Comparison of ENCODE assay signal across 22 cellular contexts in the genomic region with DNA sequence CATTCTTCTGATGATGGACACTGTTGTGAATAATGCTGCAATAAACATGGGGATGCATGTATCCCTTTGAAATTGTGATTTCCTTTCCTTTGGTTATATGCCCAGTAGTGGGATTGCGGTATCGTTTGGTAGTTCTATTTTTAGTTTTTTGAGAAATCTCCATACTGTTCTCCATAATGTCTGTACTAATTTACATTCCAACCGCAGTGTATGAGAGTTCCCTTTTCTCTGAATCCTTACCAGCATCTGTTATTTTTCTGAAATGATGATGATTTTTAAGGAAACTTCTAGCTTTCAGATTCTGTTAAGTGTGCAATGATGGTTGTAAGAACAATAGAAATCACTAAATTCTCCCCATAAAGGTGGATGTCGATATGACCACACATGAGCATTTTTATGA.
"Had no signal": no experiment of that assay in that cellular context is flagged by ENCODE, and none has a peak within 500 bp of the region (broad histone marks: within the 10 kb centered on the region; RNA-seq: fewer than 3 reads in every experiment).

No MANE protein-coding gene starts in this region.

- H3K9me3 ChIP-seq: ovary, right atrium auricular region, sigmoid colon, tibial artery had no signal

- H3K36me3 Mint-ChIP-seq: natural killer cell treated with Interleukin-12 subunit alpha and Interleukin-12 subunit beta and Interleukin-15 and Interleukin-18, amount 100 ng/mL, for 72 hours; neural progenitor cell; stimulated activated effector memory CD8-positive, alpha-beta T cell treated with anti-CD3 and anti-CD28 coated beads, Interleukin-12 subunit alpha, Interleukin-12 subunit beta, amount 100 ng/mL, for 72 hours had no signal

- H3K27me3 ChIP-seq: dorsolateral prefrontal cortex, hepatocyte, neural progenitor cell, ovary, right atrium auricular region, sigmoid colon had no signal

- DNase-seq: dorsolateral prefrontal cortex; effector CD8-positive, alpha-beta T cell; foreskin melanocyte; head of caudate nucleus; left colon; left ventricle myocardium superior; mesenchymal stem cell; midbrain; nucleus accumbens; ovary; sigmoid colon; stimulated activated CD4-positive, alpha-beta T cell treated with anti-CD3 and anti-CD28 coated beads, Interleukin-2, amount 100 ng/mL, for 48 hours; stimulated activated naive CD8-positive, alpha-beta T cell treated with anti-CD3 and anti-CD28 coated beads, Interleukin-15, Interleukin-2, amounts not matched to agents 100 U/mL and 50 U/mL, for 24 hours; tibial artery had no signal

- H3K4me1 Mint-ChIP-seq: neural progenitor cell; stimulated activated effector memory CD8-positive, alpha-beta T cell treated with anti-CD3 and anti-CD28 coated beads, Interleukin-12 subunit alpha, Interleukin-12 subunit beta, amount 100 ng/mL, for 72 hours had no signal

- H3K4me1 ChIP-seq: neural progenitor cell, right atrium auricular region, tibial artery had no signal

- H3K27ac ChIP-seq: coronary artery, hepatocyte, neural progenitor cell, ovary, right atrium auricular region, sigmoid colon, tibial artery had no signal

- H3K36me3 ChIP-seq: neural progenitor cell, ovary, right atrium auricular region, sigmoid colon, tibial artery had no signal

- H3K27ac Mint-ChIP-seq: natural killer cell treated with Interleukin-12 subunit alpha and Interleukin-12 subunit beta and Interleukin-15 and Interleukin-18, amount 100 ng/mL, for 72 hours; neural progenitor cell; stimulated activated effector memory CD8-positive, alpha-beta T cell treated with anti-CD3 and anti-CD28 coated beads, Interleukin-12 subunit alpha, Interleukin-12 subunit beta, amount 100 ng/mL, for 72 hours had no signal

- H3K9me3 Mint-ChIP-seq: natural killer cell treated with Interleukin-12 subunit alpha and Interleukin-12 subunit beta and Interleukin-15 and Interleukin-18, amount 100 ng/mL, for 72 hours; neural progenitor cell; stimulated activated effector memory CD8-positive, alpha-beta T cell treated with anti-CD3 and anti-CD28 coated beads, Interleukin-12 subunit alpha, Interleukin-12 subunit beta, amount 100 ng/mL, for 72 hours had no signal

- H3K4me3 ChIP-seq: coronary artery, dorsolateral prefrontal cortex, hepatocyte, lung, neural progenitor cell, ovary, right atrium auricular region, sigmoid colon, skin epidermis, tibial artery had no signal

- H3K4me3 Mint-ChIP-seq: natural killer cell treated with Interleukin-12 subunit alpha and Interleukin-12 subunit beta and Interleukin-15 and Interleukin-18, amount 100 ng/mL, for 72 hours; neural progenitor cell; stimulated activated effector memory CD8-positive, alpha-beta T cell treated with anti-CD3 and anti-CD28 coated beads, Interleukin-12 subunit alpha, Interleukin-12 subunit beta, amount 100 ng/mL, for 72 hours had no signal

- ATAC-seq: left colon; left ventricle myocardium superior; natural killer cell treated with Interleukin-12 subunit alpha and Interleukin-12 subunit beta and Interleukin-15 and Interleukin-18, amount 100 ng/mL, for 72 hours; stimulated activated effector memory CD8-positive, alpha-beta T cell treated with anti-CD3 and anti-CD28 coated beads, Interleukin-12 subunit alpha, Interleukin-12 subunit beta, amount 100 ng/mL, for 72 hours; stimulated activated naive CD8-positive, alpha-beta T cell treated with anti-CD3 and anti-CD28 coated beads, Interleukin-15, Interleukin-2, amounts not matched to agents 100 U/mL and 50 U/mL, for 24 hours had no signal
